17 cellular contexts compared by ENCODE assay signal in the genomic region with DNA sequence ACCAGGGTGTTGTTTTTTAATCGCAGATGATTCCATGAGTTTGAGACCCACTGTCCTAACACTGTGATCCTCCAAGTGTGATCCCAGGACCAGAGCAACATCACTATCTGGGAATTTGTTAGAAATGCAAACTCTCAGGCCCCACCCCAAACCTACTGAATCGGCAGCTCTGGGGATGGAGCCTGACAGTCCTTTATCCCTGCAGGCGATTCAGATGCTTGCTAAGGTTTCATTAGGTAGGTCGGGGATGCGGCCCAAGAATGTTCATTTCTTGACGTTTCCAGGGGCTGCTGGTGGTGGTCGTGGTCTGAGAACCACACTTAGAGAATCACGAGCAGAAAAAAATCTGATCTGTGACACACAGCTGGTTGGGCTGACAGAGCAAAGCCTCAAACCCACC. TPM values are rescaled to one million over a fixed set of nuclear protein-coding genes. Genes with fewer than 3 reads are reported as not detected.
DNase-seq lines count a peak whose midpoint lies in the region; ATAC-seq and TF ChIP-seq lines count a peak whose summit lies in the region.
"Had no signal": no experiment of that assay in that cellular context is flagged by ENCODE, and none has a peak within 500 bp of the region (broad histone marks: within the 10 kb centered on the region; RNA-seq: fewer than 3 reads in every experiment).

No MANE protein-coding gene starts in this region.

- H3K9me3 ChIP-seq in CD4-positive, CD25-positive, alpha-beta regulatory T cell (ENCODE audit: control insufficient read depth in 2 of 2, low read length in 2 of 2) = no peaks in the 10 kb centered on the region
- H3K9me3 ChIP-seq in naive thymus-derived CD4-positive, alpha-beta T cell (ENCODE audit: control insufficient read depth in 2 of 3, low read length in 3 of 3) = no peaks in the 10 kb centered on the region
- H3K9me3 ChIP-seq in tibial nerve = no peaks in the 10 kb centered on the region
- H3K9me3 ChIP-seq: right atrium auricular region had no signal

- POLR2A ChIA-PET in naive thymus-derived CD4-positive, alpha-beta T cell (lab: Charles Lee) = no interaction called here

- 80 to 84% methylated on average over 8 of the region's 8 CpGs for WGBS in tibial nerve, 2 donors

- H3K27ac Mint-ChIP-seq in CD4-positive, CD25-positive, alpha-beta regulatory T cell = no peak overlapping the region
- H3K27ac Mint-ChIP-seq in naive thymus-derived CD4-positive, alpha-beta T cell = no peak overlapping the region

- no peak for DNase-seq in CD4-positive, CD25-positive, alpha-beta regulatory T cell
- DNase-seq in ELF-1 (ENCODE audit: low read depth, low spot score) (peak; percentile 51), tibial nerve (ENCODE audit: low spot score in 2 of 2) (no peak), NK-92 (lab: John Stamatoyannopoulos, UW; ENCODE audit: unreplicated experiment) (no peak), substantia nigra (lab: John Stamatoyannopoulos, UW) (no peak)
- DNase-seq in naive thymus-derived CD4-positive, alpha-beta T cell = no peak
- DNase-seq: GDM1; Karpas-422; NCI-H1436 treated with DMSO at 0.1 percent for 48 hours; NCI-H510A; RPMI8226; stimulated activated CD4-positive, alpha-beta T cell treated with anti-CD3 and anti-CD28 coated beads, Interleukin-4, amount 100 ng/mL, for 24 hours; stimulated activated naive CD8-positive, alpha-beta T cell treated with anti-CD3 and anti-CD28 coated beads, Interleukin-15, Interleukin-2, amounts not matched to agents 100 U/mL and 50 U/mL, for 24 hours had no signal

- peaks cover 58% of the 10 kb centered on the region for H3K27me3 Mint-ChIP-seq in CD4-positive, CD25-positive, alpha-beta regulatory T cell
- H3K27me3 Mint-ChIP-seq in naive thymus-derived CD4-positive, alpha-beta T cell = peaks cover 53 to 74% (median 61%) of the 10 kb centered on the region in 5 donors

- CTCF ChIA-PET in naive thymus-derived CD4-positive, alpha-beta T cell (lab: Charles Lee) = no interaction called here

- peak overlapping the region in 3 of 4 donors; percentile 39 to 58 (median 43) for H3K4me3 Mint-ChIP-seq in CD4-positive, CD25-positive, alpha-beta regulatory T cell
- peak overlapping the region; percentile 5 to 82 (median 62) for H3K4me3 Mint-ChIP-seq in naive thymus-derived CD4-positive, alpha-beta T cell

- TF ChIP-seq CTCF in tibial nerve (IDR thresholded peaks at IDR 0.05) = no peak

- H3K4me1 Mint-ChIP-seq in CD4-positive, CD25-positive, alpha-beta regulatory T cell = peaks cover 0 to 22% (median 0%) of the 10 kb centered on the region in 4 donors
- H3K4me1 Mint-ChIP-seq in naive thymus-derived CD4-positive, alpha-beta T cell = peaks cover 0 to 19% (median 13%) of the 10 kb centered on the region in 7 donors

- H3K4me3 ChIP-seq in CD4-positive, CD25-positive, alpha-beta regulatory T cell (ENCODE audit: low read depth, low read length) = no peak overlapping the region
- no peak overlapping the region for H3K4me3 ChIP-seq in naive thymus-derived CD4-positive, alpha-beta T cell (ENCODE audit: low read length)
- H3K4me3 ChIP-seq in tibial nerve = no peak overlapping the region

- no peaks in the 10 kb centered on the region for H3K36me3 ChIP-seq in CD4-positive, CD25-positive, alpha-beta regulatory T cell (ENCODE audit: control insufficient read depth, insufficient read depth, low read length)
- no peaks in the 10 kb centered on the region for H3K36me3 ChIP-seq in naive thymus-derived CD4-positive, alpha-beta T cell (ENCODE audit: control insufficient read depth in 2 of 3, insufficient read depth in 3 of 3, low read length in 3 of 3)
- no peaks in the 10 kb centered on the region for H3K36me3 ChIP-seq in tibial nerve
- H3K36me3 ChIP-seq: right atrium auricular region had no signal

- no peak for TF ChIP-seq POLR2A in tibial nerve (IDR thresholded peaks at IDR 0.05)

- H3K36me3 Mint-ChIP-seq in CD4-positive, CD25-positive, alpha-beta regulatory T cell = no peaks in the 10 kb centered on the region
- H3K36me3 Mint-ChIP-seq in naive thymus-derived CD4-positive, alpha-beta T cell = no peaks in the 10 kb centered on the region

- H3K27ac ChIP-seq in CD4-positive, CD25-positive, alpha-beta regulatory T cell (ENCODE audit: insufficient read depth, low read length, poor library complexity, severe bottlenecking) = no peak overlapping the region
- H3K27ac ChIP-seq in cingulate gyrus (ENCODE audit: low read depth, low read length) (peak overlapping the region; percentile 39), tibial nerve (no peak overlapping the region), substantia nigra (ENCODE audit: low read depth, low read length, poor library complexity, severe bottlenecking) (no peak overlapping the region)
- H3K27ac ChIP-seq in naive thymus-derived CD4-positive, alpha-beta T cell (ENCODE audit: low read depth, low read length) = no peak overlapping the region

- H3K9me3 Mint-ChIP-seq in CD4-positive, CD25-positive, alpha-beta regulatory T cell = peaks cover 0 to 3% (median 0%) of the 10 kb centered on the region in 7 donors
- H3K9me3 Mint-ChIP-seq in naive thymus-derived CD4-positive, alpha-beta T cell = peaks cover 0 to under 1% (median 0%) of the 10 kb centered on the region in 11 donors

- TF ChIP-seq EP300 in tibial nerve (IDR thresholded peaks at IDR 0.05) = no peak

- peaks cover 8% of the 10 kb centered on the region for H3K4me1 ChIP-seq in CD4-positive, CD25-positive, alpha-beta regulatory T cell (ENCODE audit: control insufficient read depth, insufficient read depth, low read length, poor library complexity, severe bottlenecking)
- no peaks in the 10 kb centered on the region for H3K4me1 ChIP-seq in naive thymus-derived CD4-positive, alpha-beta T cell (ENCODE audit: control insufficient read depth in 2 of 2, insufficient read depth in 2 of 2, low read length in 2 of 2)
- peaks cover 0 to 25% (median 0%) of the 10 kb centered on the region in 4 donors for H3K4me1 ChIP-seq in tibial nerve

- ATAC-seq in CD4-positive, CD25-positive, alpha-beta regulatory T cell (ENCODE audit: low read depth in 2 of 2) = no peak
- ATAC-seq in naive thymus-derived CD4-positive, alpha-beta T cell = no peak
- ATAC-seq: stimulated activated naive CD8-positive, alpha-beta T cell treated with anti-CD3 and anti-CD28 coated beads, Interleukin-15, Interleukin-2, amounts not matched to agents 100 U/mL and 50 U/mL, for 24 hours had no signal

- H3K27me3 ChIP-seq in CD4-positive, CD25-positive, alpha-beta regulatory T cell (ENCODE audit: control insufficient read depth, insufficient read depth, low read length) = peaks cover 20% of the 10 kb centered on the region
- H3K27me3 ChIP-seq in naive thymus-derived CD4-positive, alpha-beta T cell (ENCODE audit: control insufficient read depth in 2 of 2, insufficient read depth in 2 of 2, low read length in 2 of 2) = peaks cover 0 to 6% of the 10 kb centered on the region in 2 donors
- no peaks in the 10 kb centered on the region for H3K27me3 ChIP-seq in tibial nerve
- H3K27me3 ChIP-seq: right atrium auricular region had no signal

- intact Hi-C loops in naive thymus-derived CD4-positive, alpha-beta T cell (cut with micrococcal nuclease) = loop anchor here in 1 of 2 donors (5.0 kb wide), 2 partner anchors 164 to 436 kb away; a partner anchor contains a TSS

RNA-seq across cellular contexts. Expression of a gene that starts 1.4 kb away (rescaled TPM):
- total RNA-seq in CD4-positive, CD25-positive, alpha-beta regulatory T cell = 0.79 TPM
- polyA plus RNA-seq in CD4-positive, CD25-positive, alpha-beta regulatory T cell = under 1 TPM; 0.25 to 0.56 (median 0.44) TPM
- 1 to 10 TPM in 1 of 5 experiments, under 1 TPM in 4; 0.19 to 1.1 (median 0.61) TPM for total RNA-seq in naive thymus-derived CD4-positive, alpha-beta T cell
- under 1 TPM; 0.36 to 0.60 TPM for polyA plus RNA-seq in naive thymus-derived CD4-positive, alpha-beta T cell
- total RNA-seq in tibial nerve = 10 to 100 TPM; 21.4 to 28.5 (median 24.9) TPM

RNA-seq across cellular contexts. Expression of a gene that starts 35.6 kb away (rescaled TPM):
- total RNA-seq in CD4-positive, CD25-positive, alpha-beta regulatory T cell = not detected
- not detected for polyA plus RNA-seq in CD4-positive, CD25-positive, alpha-beta regulatory T cell
- not detected for total RNA-seq in naive thymus-derived CD4-positive, alpha-beta T cell
- not detected for polyA plus RNA-seq in naive thymus-derived CD4-positive, alpha-beta T cell
- not detected for total RNA-seq in tibial nerve
- total RNA-seq: dermis microvascular lymphatic vessel endothelial cell, mononuclear cell, right atrium auricular region had no signal

Comparison
In these comparisons a context has a peak if more than half of its experiments do, and no peak if none do; other contexts are left out.
1. RNA of a gene that starts 1.4 kb away (total RNA-seq): 21.4 to 28.5 TPM in tibial nerve; 0.79 TPM in CD4-positive, CD25-positive, alpha-beta regulatory T cell (single experiment) and 0.19 to 1.1 TPM in naive thymus-derived CD4-positive, alpha-beta T cell; every median in the first group is over 10 times any median in the second.